ENCODE assay signal across 8 cellular contexts in genomic region chr1:154608522-154609294, GRCh38. TPM values are rescaled to one million over a fixed set of nuclear protein-coding genes. Genes with fewer than 3 reads are reported as not detected.
DNase-seq lines count a peak whose midpoint lies in the region; ATAC-seq and TF ChIP-seq lines count a peak whose summit lies in the region.

No MANE protein-coding gene starts in this region.

- peaks cover 17% of the 10 kb centered on the region for H3K36me3 ChIP-seq in OCI-LY3 (replicated peaks; ENCODE audit: low read depth, low read length)
- H3K36me3 ChIP-seq in tibial nerve = no peaks in the 10 kb centered on the region

- H3K27me3 ChIP-seq in OCI-LY3 (ENCODE audit: low read depth, low read length) (no peaks in the 10 kb centered on the region), tibial nerve (no peaks in the 10 kb centered on the region)

- POLR2A ChIA-PET in naive thymus-derived CD8-positive, alpha-beta T cell (lab: Charles Lee) = interaction anchor here (0.6 to 7.2 kb wide), 16 partner anchors 12 to 606 kb away, joined by 3 to 63 read pairs (median 4); partner anchors contain the start of genes PMVK and UBE2Q1

- peak overlapping the region; percentile 96 to 100 (median 98) for H3K27ac Mint-ChIP-seq in naive thymus-derived CD8-positive, alpha-beta T cell

- H4K20me1 ChIP-seq in OCI-LY3 (ENCODE audit: insufficient read depth, low read length) = peaks cover 49% of the 10 kb centered on the region

- H3K9me3 ChIP-seq in OCI-LY3 (ENCODE audit: insufficient read depth, low read length) (no peaks in the 10 kb centered on the region), tibial nerve (no peaks in the 10 kb centered on the region)

- 6 to 7% methylated on average over 27 to 31 of the region's 31 CpGs for WGBS in tibial nerve, 2 donors

- H3K4me3 ChIP-seq in OCI-LY3 (ENCODE audit: low read length) (peak overlapping the region; percentile 79), tibial nerve (peak overlapping the region; percentile 68 to 100 (median 78))

- H3K4me1 Mint-ChIP-seq in naive thymus-derived CD8-positive, alpha-beta T cell = peaks cover 40 to 76% (median 67%) of the 10 kb centered on the region in 4 donors

- no peaks in the 10 kb centered on the region for H3K27me3 Mint-ChIP-seq in naive thymus-derived CD8-positive, alpha-beta T cell

- H3K4me3 Mint-ChIP-seq in naive thymus-derived CD8-positive, alpha-beta T cell = peak overlapping the region; percentile 93 to 100 (median 97)

- H3K4me1 ChIP-seq in OCI-LY3 (ENCODE audit: low read length) = peaks cover 23% of the 10 kb centered on the region
- H3K4me1 ChIP-seq in tibial nerve = peaks cover 0 to 56% (median 33%) of the 10 kb centered on the region in 4 donors

- no peak for TF ChIP-seq EP300 in tibial nerve (IDR thresholded peaks at IDR 0.05)

- H3K27ac ChIP-seq in OCI-LY3 (ENCODE audit: low read length) (peak overlapping the region; percentile 80), tibial nerve (peak overlapping the region; percentile 90 to 99 (median 98))

- DNase-seq in CD1c-positive myeloid dendritic cell (ENCODE audit: extremely low spot score) = peak; percentile 14
- DNase-seq in activated T-helper 9 cell treated with anti-CD3 and anti-CD28 coated beads, Interleukin-2, amount 50 U/mL, for 16 hours (ENCODE audit: low read depth) = peak; percentile 14
- peak; percentile 61 for DNase-seq in fibroblast of peridontal ligament (ENCODE audit: extremely low read depth)
- DNase-seq in naive thymus-derived CD8-positive, alpha-beta T cell = peak in 7 of 10 donors; percentile 12 to 65 (median 42)
- DNase-seq in tibial nerve (ENCODE audit: low spot score in 2 of 2) = peak in 1 of 2 donors; percentile 25

- H3K36me3 Mint-ChIP-seq in naive thymus-derived CD8-positive, alpha-beta T cell = peaks cover 0 to 24% (median 0%) of the 10 kb centered on the region in 3 donors

- no peaks in the 10 kb centered on the region for H3K9me3 Mint-ChIP-seq in naive thymus-derived CD8-positive, alpha-beta T cell

- no peak for TF ChIP-seq POLR2A in tibial nerve (IDR thresholded peaks at IDR 0.05)

- peaks cover 98% of the 10 kb centered on the region for H3K79me2 ChIP-seq in OCI-LY3 (ENCODE audit: low read length)

- H3K9ac ChIP-seq in OCI-LY3 (ENCODE audit: low read length) = peak overlapping the region; percentile 83

- peak overlapping the region; percentile 15; the same call in 1 of the 2 replicates for H2AFZ ChIP-seq in OCI-LY3 (ENCODE audit: low read depth, low read length)

- no peak for TF ChIP-seq CTCF in OCI-LY3 (IDR thresholded peaks at IDR 0.05; ENCODE audit: low read depth, low read length)
- no peak for TF ChIP-seq CTCF in tibial nerve (IDR thresholded peaks at IDR 0.05)

- ATAC-seq in HG03432 (IDR thresholded peaks at IDR 0.05; ENCODE audit: unreplicated experiment) (peak; percentile 9), HG03135 (IDR thresholded peaks at IDR 0.05; ENCODE audit: unreplicated experiment) (no peak)
- peak; percentile 11 to 31 for ATAC-seq in naive thymus-derived CD8-positive, alpha-beta T cell

- H3K4me2 ChIP-seq in OCI-LY3 (ENCODE audit: low read length) = peak overlapping the region; percentile 87

RNA-seq across cellular contexts. Expression of gene ADAR, which starts 0.7 kb away (rescaled TPM):
- total RNA-seq in naive thymus-derived CD8-positive, alpha-beta T cell = 100 to 1,000 TPM; 219 to 251 TPM
- polyA plus RNA-seq in naive thymus-derived CD8-positive, alpha-beta T cell = 100 to 1,000 TPM in 2 of 3 donors, 10 to 100 TPM in 1; 93.2 to 132 (median 115) TPM
- total RNA-seq in tibial nerve = 100 to 1,000 TPM; 105 to 120 (median 107) TPM

RNA-seq across cellular contexts. Expression of gene CHRNB2, which starts 41.1 kb away (rescaled TPM):
- total RNA-seq in naive thymus-derived CD8-positive, alpha-beta T cell = not detected
- under 1 TPM in 1 of 3 donors, not detected in 2; 0.03 TPM for polyA plus RNA-seq in naive thymus-derived CD8-positive, alpha-beta T cell
- not detected for total RNA-seq in tibial nerve

RNA-seq across cellular contexts. Expression of gene UBE2Q1, which starts 50.2 kb away (rescaled TPM):
- 100 to 1,000 TPM; 109 to 114 TPM for total RNA-seq in naive thymus-derived CD8-positive, alpha-beta T cell
- 10 to 100 TPM; 10.5 to 13.3 (median 12.6) TPM for polyA plus RNA-seq in naive thymus-derived CD8-positive, alpha-beta T cell
- total RNA-seq in tibial nerve = 10 to 100 TPM; 14.9 to 69.8 (median 18.9) TPM
